1 cellular context compared by ENCODE assay signal in genomic region chr10:29804025-29804852, GRCh38.
TF ChIP-seq lines count a peak whose summit lies in the region.

No MANE protein-coding gene starts in this region.

TF ChIP-seq in GM23338, 12 proteins besides CTCF, POLR2A, EP300 and RAD21 (continued from another document):
- TF ChIP-seq ZNF462 (CRISPR knock-in tag; IDR thresholded peaks at IDR 0.05): no peak
- no peak for TF ChIP-seq JUNB (IDR thresholded peaks at IDR 0.05; ENCODE audit: unreplicated experiment)
TF ChIP-seq in GM23338: peak in this region for 0.
